Comparison of ENCODE assay signal across 16 cellular contexts in genomic region chr7:46680147-46680546, GRCh38.
DNase-seq lines count a peak whose midpoint lies in the region; ATAC-seq and TF ChIP-seq lines count a peak whose summit lies in the region.
"Had no signal": no experiment of that assay in that cellular context is flagged by ENCODE, and none has a peak within 500 bp of the region (broad histone marks: within the 10 kb centered on the region; RNA-seq: fewer than 3 reads in every experiment).

No MANE protein-coding gene starts in this region.

- DNase-seq in Calu3, result peak; percentile 72
- peak; percentile 17 for DNase-seq in HT-29 (ENCODE audit: low spot score)
- no peak for DNase-seq in activated T-cell treated with anti-CD3 and anti-CD28 coated beads, Interleukin-2, amount 50 U/mL, for 4 hours
- DNase-seq in NCI-H82 (lab: John Stamatoyannopoulos, UW), result no peak
- no peak for DNase-seq in NCI-H774 (lab: John Stamatoyannopoulos, UW)
- DNase-seq: activated CD4-positive, alpha-beta T cell treated with anti-CD3 and anti-CD28 coated beads for 36 hours; adrenal gland; DMS 273 treated with DMSO at 0.1 percent for 48 hours; left colon; psoas muscle; stimulated activated CD4-positive, alpha-beta T cell treated with anti-CD3 and anti-CD28 coated beads, Interleukin-15, amount 100 ng/mL, for 24 hours; T-helper 17 cell had no signal

- H3K4me3 Mint-ChIP-seq in Calu3 (ENCODE audit: low read depth, unreplicated experiment), result peak overlapping the region; percentile 6
- no peak overlapping the region for H3K4me3 Mint-ChIP-seq in activated T-cell treated with anti-CD3 and anti-CD28 coated beads, Interleukin-2, amount 50 U/mL, for 4 hours
- H3K4me3 Mint-ChIP-seq: activated CD4-positive, alpha-beta T cell treated with anti-CD3 and anti-CD28 coated beads for 36 hours; GM23338; T-helper 17 cell had no signal

- H3K9me3 Mint-ChIP-seq in Calu3 (ENCODE audit: low read depth, unreplicated experiment), result peaks cover 7% of the 10 kb centered on the region
- H3K9me3 Mint-ChIP-seq in activated T-cell treated with anti-CD3 and anti-CD28 coated beads, Interleukin-2, amount 50 U/mL, for 4 hours, result peaks cover 6% of the 10 kb centered on the region

- H3K36me3 Mint-ChIP-seq in Calu3 (ENCODE audit: insufficient read depth, unreplicated experiment), result no peaks in the 10 kb centered on the region
- no peaks in the 10 kb centered on the region for H3K36me3 Mint-ChIP-seq in activated T-cell treated with anti-CD3 and anti-CD28 coated beads, Interleukin-2, amount 50 U/mL, for 4 hours (ENCODE audit: insufficient read depth)

- ATAC-seq in GM18873 (IDR thresholded peaks at IDR 0.05; ENCODE audit: low FRiP score, unreplicated experiment) (peak; percentile 63), esophagus mucosa (peak; percentile 55), GM21360 (IDR thresholded peaks at IDR 0.05; ENCODE audit: unreplicated experiment) (no peak)
- no peak for ATAC-seq in activated T-cell treated with anti-CD3 and anti-CD28 coated beads, Interleukin-2, amount 50 U/mL, for 4 hours
- ATAC-seq: activated CD4-positive, alpha-beta T cell treated with anti-CD3 and anti-CD28 coated beads for 36 hours; GM23338; left colon; psoas muscle; T-helper 17 cell had no signal

- no peak for TF ChIP-seq CTCF in Calu3 (IDR thresholded peaks at IDR 0.05; ENCODE audit: unreplicated experiment)

- peaks cover 30% of the 10 kb centered on the region for H3K4me1 Mint-ChIP-seq in Calu3 (ENCODE audit: low read depth, unreplicated experiment)
- H3K4me1 Mint-ChIP-seq in activated T-cell treated with anti-CD3 and anti-CD28 coated beads, Interleukin-2, amount 50 U/mL, for 4 hours (ENCODE audit: low read depth), result no peaks in the 10 kb centered on the region
- H3K4me1 Mint-ChIP-seq: activated CD4-positive, alpha-beta T cell treated with anti-CD3 and anti-CD28 coated beads for 36 hours; GM23338; T-helper 17 cell had no signal

- peak overlapping the region; percentile 11 for H3K27ac Mint-ChIP-seq in Calu3 (ENCODE audit: unreplicated experiment)
- H3K27ac Mint-ChIP-seq: activated CD4-positive, alpha-beta T cell treated with anti-CD3 and anti-CD28 coated beads for 36 hours; GM23338; T-helper 17 cell had no signal

- no TSS peak for BruUV-seq in Calu3 (replicated peaks; lab: Mats Ljungman, UMichigan)

- no peaks in the 10 kb centered on the region for H3K27me3 Mint-ChIP-seq in Calu3 (ENCODE audit: unreplicated experiment)
- H3K27me3 Mint-ChIP-seq in activated T-cell treated with anti-CD3 and anti-CD28 coated beads, Interleukin-2, amount 50 U/mL, for 4 hours (ENCODE audit: low read depth), result no peaks in the 10 kb centered on the region
- H3K27me3 Mint-ChIP-seq: activated CD4-positive, alpha-beta T cell treated with anti-CD3 and anti-CD28 coated beads for 36 hours; T-helper 17 cell had no signal

- intact Hi-C loops in Calu3 (cut with micrococcal nuclease; ENCODE audit: unreplicated experiment), result no loop called here

- CTCF ChIA-PET in Calu3 (lab: Charles Lee), result no interaction called here

Comparison
In these comparisons a context has a peak if more than half of its experiments do, and no peak if none do; other contexts are left out.
1. DNase-seq: peak in Calu3 (single experiment) and HT-29 (single experiment); none in activated T-cell treated with anti-CD3 and anti-CD28 coated beads, Interleukin-2, amount 50 U/mL, for 4 hours (single experiment), NCI-H82 (single experiment) and NCI-H774 (single experiment).
2. ATAC-seq: peak in GM18873 (single experiment) and esophagus mucosa (single experiment); none in activated T-cell treated with anti-CD3 and anti-CD28 coated beads, Interleukin-2, amount 50 U/mL, for 4 hours (0 of 2) and GM21360 (single experiment).